In genomic region chrX:130105226-130105625, GRCh38 we compare ENCODE assay signal across 18 cellular contexts. TPM values are rescaled to one million over a fixed set of nuclear protein-coding genes. Genes with fewer than 3 reads are reported as not detected.
DNase-seq lines count a peak whose midpoint lies in the region; ATAC-seq and TF ChIP-seq lines count a peak whose summit lies in the region.
"Had no signal": no experiment of that assay in that cellular context is flagged by ENCODE, and none has a peak within 500 bp of the region (broad histone marks: within the 10 kb centered on the region; RNA-seq: fewer than 3 reads in every experiment).

No MANE protein-coding gene starts in this region.

- POLR2A ChIA-PET in CD4-positive, alpha-beta T cell (lab: Charles Lee): interaction anchor here (0.6 to 1.3 kb wide), 3 partner anchors 13 to 199 kb away, joined by 3 read pairs; partner anchors contain the start of gene UTP14A
- POLR2A ChIA-PET in Panc1 (lab: Charles Lee): interaction anchor here (0.6 kb wide), 1 partner anchor 84 kb away, joined by 3 read pairs; no protein-coding TSS in a partner anchor

- H3K9me3 ChIP-seq in CD4-positive, alpha-beta T cell (ENCODE audit: control insufficient read depth, low read length): no peaks in the 10 kb centered on the region
- H3K9me3 ChIP-seq in Panc1 (ENCODE audit: control insufficient read depth, insufficient read depth, low read depth, low read length): no peaks in the 10 kb centered on the region
- H3K9me3 ChIP-seq in skeletal muscle tissue (ENCODE audit: control insufficient read depth in 3 of 3, low read length in 3 of 3): no peaks in the 10 kb centered on the region
- H3K9me3 ChIP-seq: MG63, thyroid gland had no signal

- BruUV-seq in Panc1 (replicated peaks; lab: Mats Ljungman, UMichigan): no TSS peak

- in situ Hi-C loops in Panc1 (cut with HindIII; ENCODE audit: low pct_unique_long_range_greater_than_20kb, low sequenced_read_pairs): no loop called here

- no peaks in the 10 kb centered on the region for H3K36me3 ChIP-seq in Panc1 (ENCODE audit: control insufficient read depth, insufficient read depth, low read length)
- H3K36me3 ChIP-seq in skeletal muscle tissue (ENCODE audit: control insufficient read depth in 3 of 3, insufficient read depth in 3 of 3, low read length in 3 of 3): no peaks in the 10 kb centered on the region
- H3K36me3 ChIP-seq: MG63, thyroid gland had no signal

- no peak overlapping the region for H3K27ac ChIP-seq in CD4-positive, alpha-beta T cell (ENCODE audit: low read depth, low read length)
- H3K27ac ChIP-seq in Panc1 (ENCODE audit: low read length) (peak overlapping the region; percentile 65; the same call in 1 of the 2 replicates), skeletal muscle tissue (ENCODE audit: low read depth, low read length) (peak overlapping the region; percentile 47)
- H3K27ac ChIP-seq: HL-60, thyroid gland had no signal

- H3K27ac Mint-ChIP-seq in CD4-positive, alpha-beta T cell: peak overlapping the region; percentile 44
- H3K27ac Mint-ChIP-seq in immature natural killer cell: peak overlapping the region in 5 of 6 donors; percentile 54 to 82 (median 66)
- H3K27ac Mint-ChIP-seq: activated naive CD8-positive, alpha-beta T cell treated with anti-CD3 and anti-CD28 coated beads, Interleukin-2, amount 50 U/mL, for 24 hours had no signal

- H3K4me1 Mint-ChIP-seq in CD4-positive, alpha-beta T cell (ENCODE audit: low read depth): peaks cover 66% of the 10 kb centered on the region
- H3K4me1 Mint-ChIP-seq in immature natural killer cell: peaks cover 80 to 83% of the 10 kb centered on the region in 2 donors

- peak overlapping the region; percentile 51 for H3K4me3 Mint-ChIP-seq in CD4-positive, alpha-beta T cell
- H3K4me3 Mint-ChIP-seq in immature natural killer cell: peak overlapping the region; percentile 19 to 59 (median 28)
- H3K4me3 Mint-ChIP-seq: activated naive CD8-positive, alpha-beta T cell treated with anti-CD3 and anti-CD28 coated beads, Interleukin-2, amount 50 U/mL, for 24 hours had no signal

- ATAC-seq in CD4-positive, alpha-beta T cell (ENCODE audit: poor library complexity): no peak
- ATAC-seq in Panc1: no peak
- ATAC-seq: activated naive CD8-positive, alpha-beta T cell treated with anti-CD3 and anti-CD28 coated beads, Interleukin-2, amount 50 U/mL, for 24 hours; HCT116 had no signal

- no peak for DNase-seq in CD4-positive, alpha-beta T cell
- DNase-seq in Panc1 (ENCODE audit: low read depth, low spot score): no peak
- no peak for DNase-seq in immature natural killer cell
- no peak for DNase-seq in cerebellar cortex (ENCODE audit: low spot score)
- DNase-seq in posterior cingulate gyrus: no peak
- DNase-seq in NCI-H1436 treated with DMSO at 0.1 percent for 48 hours (lab: John Stamatoyannopoulos, UW): no peak
- DNase-seq: activated CD4-positive, CD25-positive, alpha-beta regulatory T cell; activated naive CD8-positive, alpha-beta T cell treated with anti-CD3 and anti-CD28 coated beads, Interleukin-2, amount 50 U/mL, for 24 hours; dermis blood vessel endothelial cell; erythroblast; MG63; SIG-M5; stimulated activated CD4-positive, alpha-beta T cell treated with anti-CD3 and anti-CD28 coated beads, Interleukin-15, amount 100 ng/mL, for 24 hours; T-helper 9 cell; thyroid gland had no signal

- no peak for TF ChIP-seq CTCF in CD4-positive, alpha-beta T cell (IDR thresholded peaks at IDR 0.05)
- TF ChIP-seq CTCF in Panc1 (IDR thresholded peaks at IDR 0.05): no peak

- no peaks in the 10 kb centered on the region for H3K27me3 ChIP-seq in CD4-positive, alpha-beta T cell (ENCODE audit: control insufficient read depth, insufficient read depth, low read length)
- no peaks in the 10 kb centered on the region for H3K27me3 ChIP-seq in Panc1 (ENCODE audit: control insufficient read depth, insufficient read depth, low read length)
- H3K27me3 ChIP-seq in skeletal muscle tissue (ENCODE audit: control insufficient read depth in 3 of 3, insufficient read depth in 3 of 3, low read length in 3 of 3): peaks cover 0 to 13% (median 8%) of the 10 kb centered on the region in 3 donors
- H3K27me3 ChIP-seq: MG63, thyroid gland had no signal

- intact Hi-C loops in CD4-positive, alpha-beta T cell (cut with DNase I, micrococcal nuclease): no loop called here
- intact Hi-C loops in Panc1 (cut with micrococcal nuclease; ENCODE audit: unreplicated experiment) (no loop called here), posterior cingulate gyrus (cut with DNase I) (no loop called here)

- CTCF ChIA-PET in CD4-positive, alpha-beta T cell (lab: Charles Lee): interaction anchor here (0.8 to 1.7 kb wide), 2 partner anchors 16 to 25 kb away, joined by 4 read pairs; no protein-coding TSS in a partner anchor
- CTCF ChIA-PET in Panc1 (lab: Charles Lee): interaction anchor here (0.6 to 0.7 kb wide), 3 partner anchors 12 to 75 kb away, joined by 3 to 7 read pairs (median 3); no protein-coding TSS in a partner anchor

- H3K36me3 Mint-ChIP-seq in CD4-positive, alpha-beta T cell (ENCODE audit: low read depth): peaks cover 12% of the 10 kb centered on the region
- peaks cover 0 to 4% (median 0%) of the 10 kb centered on the region in 3 donors for H3K36me3 Mint-ChIP-seq in immature natural killer cell

- no peak overlapping the region for H3K9ac ChIP-seq in skeletal muscle tissue (ENCODE audit: low read depth in 1 of 3, low read length in 3 of 3)

- H3K4me3 ChIP-seq in Panc1 (ENCODE audit: low read depth in 2 of 2, low read length in 2 of 2) (no peak overlapping the region), skeletal muscle tissue (ENCODE audit: low read length in 3 of 3) (no peak overlapping the region)
- H3K4me3 ChIP-seq: MG63, thyroid gland had no signal

- H3K4me1 ChIP-seq in Panc1 (ENCODE audit: control insufficient read depth, insufficient read depth, low read length) (peaks cover 38% of the 10 kb centered on the region), skeletal muscle tissue (ENCODE audit: control insufficient read depth in 3 of 3, insufficient read depth in 3 of 3, low read length in 3 of 3) (peaks cover 0 to 14% (median 4%) of the 10 kb centered on the region in 3 donors)

- H3K27me3 Mint-ChIP-seq in CD4-positive, alpha-beta T cell: no peaks in the 10 kb centered on the region
- peaks cover 0 to 6% (median 5%) of the 10 kb centered on the region in 3 donors for H3K27me3 Mint-ChIP-seq in immature natural killer cell (ENCODE audit: low read depth in 3 of 3)
- H3K27me3 Mint-ChIP-seq: activated naive CD8-positive, alpha-beta T cell treated with anti-CD3 and anti-CD28 coated beads, Interleukin-2, amount 50 U/mL, for 24 hours had no signal

- H3K9me3 Mint-ChIP-seq in CD4-positive, alpha-beta T cell: no peaks in the 10 kb centered on the region
- H3K9me3 Mint-ChIP-seq in immature natural killer cell: no peaks in the 10 kb centered on the region
- H3K9me3 Mint-ChIP-seq: activated naive CD8-positive, alpha-beta T cell treated with anti-CD3 and anti-CD28 coated beads, Interleukin-2, amount 50 U/mL, for 24 hours had no signal

RNA-seq across cellular contexts. Expression of gene ELF4, which starts 5.1 kb away (rescaled TPM):
- 10 to 100 TPM; 17.3 to 17.4 TPM for total RNA-seq in CD4-positive, alpha-beta T cell
- total RNA-seq in Panc1 (2021; ENCODE audit: unreplicated experiment) (48.0 TPM), skeletal muscle tissue (5.7 TPM)
- 28.7 TPM for polyA plus RNA-seq in Panc1 (2012; ENCODE audit: insufficient read length)
- 10 to 100 TPM; 12.3 to 44.9 (median 14.7) TPM for polyA plus RNA-seq in immature natural killer cell
